In genomic region chr1:35539073-35539823, GRCh38 we compare ENCODE assay signal across 9 cellular contexts. TPM values are rescaled to one million over a fixed set of nuclear protein-coding genes. Genes with fewer than 3 reads are reported as not detected.
A peak's percentile ranks its signal among the peaks of the same experiment; 100 is the strongest.
DNase-seq lines count a peak whose midpoint lies in the region; ATAC-seq and TF ChIP-seq lines count a peak whose summit lies in the region.
"Had no signal": no experiment of that assay in that cellular context is flagged by ENCODE, and none has a peak within 500 bp of the region (broad histone marks: within the 10 kb centered on the region; RNA-seq: fewer than 3 reads in every experiment).

No MANE protein-coding gene starts in this region.

- H3K36me3 Mint-ChIP-seq in activated CD4-positive, alpha-beta memory T cell treated with anti-CD3 and anti-CD28 coated beads for 36 hours = peaks cover 1% of the 10 kb centered on the region

- no peaks in the 10 kb centered on the region for H3K9me3 Mint-ChIP-seq in activated CD4-positive, alpha-beta memory T cell treated with anti-CD3 and anti-CD28 coated beads for 36 hours

- H3K4me2 ChIP-seq in DND-41 (ENCODE audit: insufficient read depth, low read length) = no peak overlapping the region

- peak overlapping the region; percentile 87 for H3K27ac Mint-ChIP-seq in activated CD4-positive, alpha-beta memory T cell treated with anti-CD3 and anti-CD28 coated beads for 36 hours

- H2AFZ ChIP-seq in DND-41 (ENCODE audit: low read depth, low read length) = no peak overlapping the region

- no peaks in the 10 kb centered on the region for H3K27me3 ChIP-seq in DND-41 (ENCODE audit: insufficient read depth, low read length, poor library complexity)

- DNase-seq in DND-41 = peak; percentile 45
- DNase-seq in activated CD4-positive, alpha-beta memory T cell treated with anti-CD3 and anti-CD28 coated beads for 36 hours = peak; percentile 56
- DNase-seq in Right ventricle myocardium superior = no peak

- H3K4me3 ChIP-seq in DND-41 (ENCODE audit: low read depth in 1 of 2, low read length in 2 of 2) = no peak overlapping the region

- no peak overlapping the region for H3K9ac ChIP-seq in DND-41 (ENCODE audit: low read depth, low read length)

- peak; percentile 83 for ATAC-seq in DND-41 (ENCODE audit: insufficient read depth, low read depth)
- ATAC-seq in HG02981 (IDR thresholded peaks at IDR 0.05; ENCODE audit: unreplicated experiment) = peak; percentile 37
- peak; percentile 19 for ATAC-seq in Right ventricle myocardium superior (ENCODE audit: poor library complexity)
- ATAC-seq in GM19035 (IDR thresholded peaks at IDR 0.05; ENCODE audit: unreplicated experiment) = no peak
- ATAC-seq in HG03521 (IDR thresholded peaks at IDR 0.05; ENCODE audit: unreplicated experiment) = no peak
- ATAC-seq in HG03439 (IDR thresholded peaks at IDR 0.05; ENCODE audit: unreplicated experiment) = no peak

- H4K20me1 ChIP-seq in DND-41 (ENCODE audit: insufficient read depth, low read length) = peaks cover 6% of the 10 kb centered on the region; the same call in 1 of the 2 replicates

- TF ChIP-seq CTCF in DND-41 (IDR thresholded peaks at IDR 0.05; ENCODE audit: borderline replicate concordance, extremely low read depth, low read length, poor library complexity, severe bottlenecking) = no peak

- H3K27me3 Mint-ChIP-seq in activated CD4-positive, alpha-beta memory T cell treated with anti-CD3 and anti-CD28 coated beads for 36 hours = no peaks in the 10 kb centered on the region

- intact Hi-C loops in activated CD4-positive, alpha-beta memory T cell treated with anti-CD3 and anti-CD28 coated beads for 36 hours (cut with micrococcal nuclease) = loop anchor here (1.0 kb wide), 3 partner anchors 16 to 85 kb away; no protein-coding TSS in a partner anchor
- intact Hi-C loops in Right ventricle myocardium superior (cut with DNase I) = no loop called here

- H3K79me2 ChIP-seq in DND-41 (ENCODE audit: insufficient read depth, low read length) = peaks cover 37% of the 10 kb centered on the region

- H3K27ac ChIP-seq in DND-41 (ENCODE audit: low read length) (no peak overlapping the region), temporal lobe (ENCODE audit: low read depth, low read length) (peak overlapping the region; percentile 13)

- POLR2A ChIA-PET in activated CD4-positive, alpha-beta memory T cell treated with anti-CD3 and anti-CD28 coated beads for 36 hours (lab: Charles Lee) = interaction anchor here (0.6 to 4.1 kb wide), 6 partner anchors 17 to 380 kb away, joined by 3 to 13 read pairs (median 4); partner anchors contain the start of gene KIAA0319L

- H3K9me3 ChIP-seq in DND-41 (ENCODE audit: insufficient read depth, low read length, severe bottlenecking) = no peaks in the 10 kb centered on the region

- peak overlapping the region; percentile 55 for H3K4me3 Mint-ChIP-seq in activated CD4-positive, alpha-beta memory T cell treated with anti-CD3 and anti-CD28 coated beads for 36 hours

- no peaks in the 10 kb centered on the region for H3K4me1 ChIP-seq in DND-41 (ENCODE audit: insufficient read depth, low read length)

- H3K4me1 Mint-ChIP-seq in activated CD4-positive, alpha-beta memory T cell treated with anti-CD3 and anti-CD28 coated beads for 36 hours (ENCODE audit: low read depth) = peaks cover 73% of the 10 kb centered on the region

- H3K36me3 ChIP-seq in DND-41 (ENCODE audit: insufficient read depth, low read length) = peaks cover 18% of the 10 kb centered on the region; the same call in 1 of the 2 replicates

- CTCF ChIA-PET in activated CD4-positive, alpha-beta memory T cell treated with anti-CD3 and anti-CD28 coated beads for 36 hours (lab: Charles Lee) = interaction anchor here (0.6 to 5.0 kb wide), 5 partner anchors 12 to 86 kb away, joined by 3 to 69 read pairs (median 4); no protein-coding TSS in a partner anchor

RNA-seq across cellular contexts. Expression of gene KIAA0319L, which starts 18.0 kb away (rescaled TPM):
- 10 to 100 TPM; 28.3 to 30.9 TPM for total RNA-seq in activated CD4-positive, alpha-beta memory T cell treated with anti-CD3 and anti-CD28 coated beads for 36 hours
- 62.1 TPM for total RNA-seq in Right ventricle myocardium superior
- total RNA-seq in temporal lobe = 34.2 TPM

RNA-seq across cellular contexts. Expression of gene NCDN, which starts 18.4 kb away (rescaled TPM):
- 10 to 100 TPM; 21.6 to 21.7 TPM for total RNA-seq in activated CD4-positive, alpha-beta memory T cell treated with anti-CD3 and anti-CD28 coated beads for 36 hours
- 20.3 TPM for total RNA-seq in Right ventricle myocardium superior
- 80.6 TPM for total RNA-seq in temporal lobe

RNA-seq across cellular contexts. Expression of gene TFAP2E, which starts 33.9 kb away (rescaled TPM):
- total RNA-seq in activated CD4-positive, alpha-beta memory T cell treated with anti-CD3 and anti-CD28 coated beads for 36 hours = under 1 TPM; 0.17 to 0.76 TPM
- total RNA-seq in Right ventricle myocardium superior (0.27 TPM), temporal lobe (0.74 TPM)
- total RNA-seq: urinary bladder had no signal

Comparison
In these comparisons a context has a peak if more than half of its experiments do, and no peak if none do; other contexts are left out.
1. ATAC-seq: peak in DND-41 (single experiment), HG02981 (single experiment) and Right ventricle myocardium superior (single experiment); none in GM19035 (single experiment), HG03521 (single experiment) and HG03439 (single experiment).